In the genomic region with DNA sequence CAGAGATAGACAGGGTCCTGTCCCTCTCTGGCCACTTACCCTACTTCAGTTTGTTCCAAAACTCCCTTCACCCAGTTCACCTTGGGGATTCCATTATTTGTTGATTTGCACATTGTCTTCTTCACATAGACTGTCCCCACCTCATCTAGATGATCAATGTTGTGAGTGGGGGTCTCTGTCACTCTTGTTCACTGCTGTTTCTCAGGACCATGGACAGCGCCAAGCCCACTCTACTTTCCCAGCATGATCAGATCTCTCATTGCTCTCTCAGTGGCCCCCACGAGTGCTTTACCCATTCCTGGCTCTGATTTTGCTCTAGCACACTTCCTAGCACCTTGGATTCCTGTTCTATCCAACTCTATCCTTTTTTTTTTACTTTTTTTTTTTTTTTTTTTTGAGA, we compare ENCODE assay signal across 1 cellular context.
TF ChIP-seq lines count a peak whose summit lies in the region.

No MANE protein-coding gene starts in this region.

TF ChIP-seq in GM23338, 12 proteins besides CTCF, POLR2A, EP300 and RAD21 (continued from another document):
- TF ChIP-seq, protein P1, sequence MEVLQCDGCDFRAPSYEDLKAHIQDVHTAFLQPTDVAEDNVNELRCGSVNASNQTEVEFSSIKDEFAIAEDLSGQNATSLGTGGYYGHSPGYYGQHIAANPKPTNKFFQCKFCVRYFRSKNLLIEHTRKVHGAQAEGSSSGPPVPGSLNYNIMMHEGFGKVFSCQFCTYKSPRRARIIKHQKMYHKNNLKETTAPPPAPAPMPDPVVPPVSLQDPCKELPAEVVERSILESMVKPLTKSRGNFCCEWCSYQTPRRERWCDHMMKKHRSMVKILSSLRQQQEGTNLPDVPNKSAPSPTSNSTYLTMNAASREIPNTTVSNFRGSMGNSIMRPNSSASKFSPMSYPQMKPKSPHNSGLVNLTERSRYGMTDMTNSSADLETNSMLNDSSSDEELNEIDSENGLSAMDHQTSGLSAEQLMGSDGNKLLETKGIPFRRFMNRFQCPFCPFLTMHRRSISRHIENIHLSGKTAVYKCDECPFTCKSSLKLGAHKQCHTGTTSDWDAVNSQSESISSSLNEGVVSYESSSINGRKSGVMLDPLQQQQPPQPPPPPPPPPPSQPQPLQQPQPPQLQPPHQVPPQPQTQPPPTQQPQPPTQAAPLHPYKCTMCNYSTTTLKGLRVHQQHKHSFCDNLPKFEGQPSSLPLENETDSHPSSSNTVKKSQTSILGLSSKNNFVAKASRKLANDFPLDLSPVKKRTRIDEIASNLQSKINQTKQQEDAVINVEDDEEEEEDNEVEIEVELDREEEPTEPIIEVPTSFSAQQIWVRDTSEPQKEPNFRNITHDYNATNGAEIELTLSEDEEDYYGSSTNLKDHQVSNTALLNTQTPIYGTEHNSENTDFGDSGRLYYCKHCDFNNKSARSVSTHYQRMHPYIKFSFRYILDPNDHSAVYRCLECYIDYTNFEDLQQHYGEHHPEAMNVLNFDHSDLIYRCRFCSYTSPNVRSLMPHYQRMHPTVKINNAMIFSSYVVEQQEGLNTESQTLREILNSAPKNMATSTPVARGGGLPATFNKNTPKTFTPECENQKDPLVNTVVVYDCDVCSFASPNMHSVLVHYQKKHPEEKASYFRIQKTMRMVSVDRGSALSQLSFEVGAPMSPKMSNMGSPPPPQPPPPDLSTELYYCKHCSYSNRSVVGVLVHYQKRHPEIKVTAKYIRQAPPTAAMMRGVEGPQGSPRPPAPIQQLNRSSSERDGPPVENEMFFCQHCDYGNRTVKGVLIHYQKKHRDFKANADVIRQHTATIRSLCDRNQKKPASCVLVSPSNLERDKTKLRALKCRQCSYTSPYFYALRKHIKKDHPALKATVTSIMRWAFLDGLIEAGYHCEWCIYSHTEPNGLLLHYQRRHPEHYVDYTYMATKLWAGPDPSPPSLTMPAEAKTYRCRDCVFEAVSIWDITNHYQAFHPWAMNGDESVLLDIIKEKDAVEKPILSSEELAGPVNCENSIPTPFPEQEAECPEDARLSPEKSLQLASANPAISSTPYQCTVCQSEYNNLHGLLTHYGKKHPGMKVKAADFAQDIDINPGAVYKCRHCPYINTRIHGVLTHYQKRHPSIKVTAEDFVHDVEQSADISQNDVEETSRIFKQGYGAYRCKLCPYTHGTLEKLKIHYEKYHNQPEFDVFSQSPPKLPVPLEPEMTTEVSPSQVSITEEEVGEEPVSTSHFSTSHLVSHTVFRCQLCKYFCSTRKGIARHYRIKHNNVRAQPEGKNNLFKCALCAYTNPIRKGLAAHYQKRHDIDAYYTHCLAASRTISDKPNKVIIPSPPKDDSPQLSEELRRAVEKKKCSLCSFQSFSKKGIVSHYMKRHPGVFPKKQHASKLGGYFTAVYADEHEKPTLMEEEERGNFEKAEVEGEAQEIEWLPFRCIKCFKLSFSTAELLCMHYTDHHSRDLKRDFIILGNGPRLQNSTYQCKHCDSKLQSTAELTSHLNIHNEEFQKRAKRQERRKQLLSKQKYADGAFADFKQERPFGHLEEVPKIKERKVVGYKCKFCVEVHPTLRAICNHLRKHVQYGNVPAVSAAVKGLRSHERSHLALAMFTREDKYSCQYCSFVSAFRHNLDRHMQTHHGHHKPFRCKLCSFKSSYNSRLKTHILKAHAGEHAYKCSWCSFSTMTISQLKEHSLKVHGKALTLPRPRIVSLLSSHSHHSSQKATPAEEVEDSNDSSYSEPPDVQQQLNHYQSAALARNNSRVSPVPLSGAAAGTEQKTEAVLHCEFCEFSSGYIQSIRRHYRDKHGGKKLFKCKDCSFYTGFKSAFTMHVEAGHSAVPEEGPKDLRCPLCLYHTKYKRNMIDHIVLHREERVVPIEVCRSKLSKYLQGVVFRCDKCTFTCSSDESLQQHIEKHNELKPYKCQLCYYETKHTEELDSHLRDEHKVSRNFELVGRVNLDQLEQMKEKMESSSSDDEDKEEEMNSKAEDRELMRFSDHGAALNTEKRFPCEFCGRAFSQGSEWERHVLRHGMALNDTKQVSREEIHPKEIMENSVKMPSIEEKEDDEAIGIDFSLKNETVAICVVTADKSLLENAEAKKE (CRISPR knock-in tag; IDR thresholded peaks at IDR 0.05): no peak
- TF ChIP-seq NANOG (IDR thresholded peaks at IDR 0.05; ENCODE audit: borderline replicate concordance): no peak
- TF ChIP-seq EZH2 (IDR thresholded peaks at IDR 0.05; ENCODE audit: low read depth, unreplicated experiment): no peak
- no peak for TF ChIP-seq ZNF331 (CRISPR knock-in tag; IDR thresholded peaks at IDR 0.05; ENCODE audit: low read depth)
